In the genomic region with DNA sequence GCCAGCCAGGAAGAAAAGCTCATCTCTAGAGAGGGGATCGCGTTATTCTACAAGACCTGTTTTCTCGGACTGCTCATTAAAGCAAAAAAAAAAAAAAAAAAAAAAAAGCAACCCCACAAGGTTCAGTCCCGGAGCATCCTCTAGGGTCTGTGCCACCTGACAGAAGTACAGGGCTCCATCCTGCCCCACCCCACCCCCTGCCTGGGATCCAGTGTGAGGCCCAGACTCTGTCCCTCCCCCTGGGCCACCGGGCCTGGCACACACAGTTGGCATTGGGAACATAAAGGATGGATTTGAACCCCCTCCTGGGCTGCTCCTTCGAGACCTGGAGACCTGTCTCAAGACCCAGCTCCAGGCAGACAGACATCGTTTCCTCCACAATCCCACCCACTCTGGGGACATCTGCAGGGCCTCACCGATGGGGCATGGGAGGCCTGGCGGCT, we compare ENCODE assay signal across 1 cellular context.
TF ChIP-seq lines count a peak whose summit lies in the region.

No MANE protein-coding gene starts in this region.

TF ChIP-seq in endothelial cell of umbilical vein, 7 proteins besides CTCF, POLR2A, EP300 and RAD21:
- TF ChIP-seq GATA2 (IDR thresholded peaks at IDR 0.05; ENCODE audit: insufficient read depth, insufficient read length, low read depth, low read length), result no peak
- no peak for TF ChIP-seq FOS (IDR thresholded peaks at IDR 0.05; ENCODE audit: borderline replicate concordance, insufficient read depth, low read length)
- TF ChIP-seq POLR2AphosphoS5 (IDR thresholded peaks at IDR 0.05; ENCODE audit: insufficient read depth, low read depth, low read length), result no peak
- no peak for TF ChIP-seq JUN (IDR thresholded peaks at IDR 0.05; ENCODE audit: borderline replicate concordance, insufficient read depth, insufficient read length, low read depth)
- TF ChIP-seq EZH2 (IDR thresholded peaks at IDR 0.05; ENCODE audit: borderline replicate concordance, low read depth, low read length, severe bottlenecking), result no peak
- TF ChIP-seq, protein P1, sequence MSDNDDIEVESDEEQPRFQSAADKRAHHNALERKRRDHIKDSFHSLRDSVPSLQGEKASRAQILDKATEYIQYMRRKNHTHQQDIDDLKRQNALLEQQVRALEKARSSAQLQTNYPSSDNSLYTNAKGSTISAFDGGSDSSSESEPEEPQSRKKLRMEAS (IDR thresholded peaks at IDR 0.05; ENCODE audit: insufficient read depth, insufficient read length), result no peak
- no peak for TF ChIP-seq MYC (IDR thresholded peaks at IDR 0.05; ENCODE audit: low read depth, low read length)
